ENCODE assay signal across 8 cellular contexts in genomic region chr22:48489551-48490512, GRCh38.
DNase-seq lines count a peak whose midpoint lies in the region; ATAC-seq and TF ChIP-seq lines count a peak whose summit lies in the region.

No MANE protein-coding gene starts in this region.

- DNase-seq in AG20443 (ENCODE audit: low spot score), result peak; percentile 75
- no peak for DNase-seq in NT2/D1 (ENCODE audit: low read depth, low spot score)
- DNase-seq in cardiac septum (ENCODE audit: low spot score), result peak; percentile 51
- no peak for DNase-seq in immature natural killer cell

- H3K4me3 Mint-ChIP-seq in immature natural killer cell, result no peak overlapping the region

- H3K4me2 ChIP-seq in parathyroid adenoma (ENCODE audit: low read length), result peak overlapping the region; percentile 58

- H3K79me2 ChIP-seq in parathyroid adenoma, result no peaks in the 10 kb centered on the region

- H3K9ac ChIP-seq in NT2/D1 (ENCODE audit: insufficient read length, low read depth) (peak overlapping the region; percentile 88), parathyroid adenoma (no peak overlapping the region)

- H3K27ac Mint-ChIP-seq in immature natural killer cell, result no peak overlapping the region

- intact Hi-C loops in cardiac septum (cut with DNase I), result loop anchor here (10.0 kb wide), 1 partner anchor 1925 kb away; no protein-coding TSS in a partner anchor

- no peaks in the 10 kb centered on the region for H3K9me3 Mint-ChIP-seq in immature natural killer cell

- no peak overlapping the region for H2AFZ ChIP-seq in parathyroid adenoma

- peaks cover 10 to 31% (median 10%) of the 10 kb centered on the region in 3 donors for H3K27me3 Mint-ChIP-seq in immature natural killer cell (ENCODE audit: low read depth in 3 of 3)

- H3K4me1 Mint-ChIP-seq in immature natural killer cell, result peaks cover 0 to 1% of the 10 kb centered on the region in 2 donors

- H3K27me3 ChIP-seq in NT2/D1 (ENCODE audit: insufficient read depth, insufficient read length) (peaks cover 11% of the 10 kb centered on the region), parathyroid adenoma (ENCODE audit: control insufficient read depth, insufficient read depth, low read length) (no peaks in the 10 kb centered on the region)

- TF ChIP-seq CTCF in parathyroid adenoma (IDR thresholded peaks at IDR 0.05), result no peak

- no peaks in the 10 kb centered on the region for H3K9me3 ChIP-seq in NT2/D1 (ENCODE audit: insufficient read depth, low read length)
- H3K9me3 ChIP-seq in parathyroid adenoma (ENCODE audit: control insufficient read depth, low read length), result no peaks in the 10 kb centered on the region

- no peaks in the 10 kb centered on the region for H3K36me3 Mint-ChIP-seq in immature natural killer cell

- H3K4me1 ChIP-seq in NT2/D1 (ENCODE audit: insufficient read depth, insufficient read length) (peaks cover 10% of the 10 kb centered on the region), parathyroid adenoma (no peaks in the 10 kb centered on the region)

- no peak overlapping the region for H3K27ac ChIP-seq in parathyroid adenoma

- H3K36me3 ChIP-seq in NT2/D1 (ENCODE audit: insufficient read depth, insufficient read length, low read length) (no peaks in the 10 kb centered on the region), parathyroid adenoma (ENCODE audit: control insufficient read depth, insufficient read depth, low read length) (no peaks in the 10 kb centered on the region)

- H3K4me3 ChIP-seq in NT2/D1 (ENCODE audit: insufficient read length, low read depth), result peak overlapping the region; percentile 67
- peak overlapping the region; percentile 2 for H3K4me3 ChIP-seq in parathyroid adenoma (ENCODE audit: low read depth, low read length)

- no peak for ATAC-seq in HG03432 (IDR thresholded peaks at IDR 0.05; ENCODE audit: unreplicated experiment)
- ATAC-seq in GM19023 (IDR thresholded peaks at IDR 0.05; ENCODE audit: unreplicated experiment), result no peak
- ATAC-seq in HG02852 (IDR thresholded peaks at IDR 0.05; ENCODE audit: unreplicated experiment), result no peak

Comparison
In these comparisons a context has a peak if more than half of its experiments do, and no peak if none do; other contexts are left out.
1. DNase-seq: peak in AG20443 (single experiment) and cardiac septum (single experiment); none in NT2/D1 (single experiment) and immature natural killer cell (0 of 3).